7 cellular contexts compared by ENCODE assay signal in the genomic region with DNA sequence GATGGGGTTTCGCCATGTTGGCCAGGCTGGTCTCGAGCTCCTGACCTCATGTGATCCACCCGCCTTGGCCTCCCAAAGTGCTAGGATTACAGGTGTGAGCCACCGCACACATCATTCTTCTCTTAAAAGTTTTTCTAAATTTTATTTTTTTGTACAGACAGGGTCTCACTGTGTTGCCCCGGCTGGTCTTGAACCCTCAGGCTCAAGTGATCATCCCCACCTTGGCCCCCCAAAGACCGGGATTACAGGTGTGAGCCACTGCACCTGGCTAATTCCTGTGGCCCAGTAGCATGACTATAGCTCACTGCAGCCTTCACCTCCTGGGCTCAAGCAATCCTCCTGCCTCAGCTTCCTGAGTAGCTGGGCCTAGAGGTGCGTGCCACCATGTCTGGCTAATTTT. TPM values are rescaled to one million over a fixed set of nuclear protein-coding genes. Genes with fewer than 3 reads are reported as not detected.
A peak's percentile ranks its signal among the peaks of the same experiment; 100 is the strongest.
DNase-seq lines count a peak whose midpoint lies in the region; ATAC-seq and TF ChIP-seq lines count a peak whose summit lies in the region.
"Not testable (repeated sequence)": the region's sequence is repeated elsewhere in the genome, so short reads cannot be mapped to it uniquely, and the experiment has no call there.

No MANE protein-coding gene starts in this region.

- peak overlapping the region; percentile 37 for H3K27ac ChIP-seq in RWPE2 (ENCODE audit: poor library complexity, severe bottlenecking)
- H3K27ac ChIP-seq in caudate nucleus (ENCODE audit: low read depth, low read length), result peak overlapping the region; percentile 44
- peak overlapping the region in 3 of 4 donors; percentile 9 to 60 (median 53) for H3K27ac ChIP-seq in gastroesophageal sphincter
- H3K27ac ChIP-seq in left ventricle myocardium inferior (replicated peaks), result peak overlapping the region; percentile 92
- peak overlapping the region in 2 of 3 donors; percentile 35 to 36 for H3K27ac ChIP-seq in right lobe of liver
- H3K27ac ChIP-seq in gastrocnemius medialis, result peak overlapping the region; percentile 79 to 90 (median 86)
- peak overlapping the region; percentile 50 for H3K27ac ChIP-seq in temporal lobe (ENCODE audit: low read depth, low read length)

- in situ Hi-C loops in gastrocnemius medialis (cut with MboI; ENCODE audit: low sequenced_read_pairs in 4 of 4), result not testable (repeated sequence)

- intact Hi-C loops in left ventricle myocardium inferior (cut with micrococcal nuclease); right lobe of liver (cut with DNase I): not testable (repeated sequence)
- intact Hi-C loops in gastrocnemius medialis (cut with DNase I; ENCODE audit: low total_unique reads), result loop anchor here (5.0 kb wide), 1 partner anchor 38 kb away; no protein-coding TSS in a partner anchor

- H3K4me1 ChIP-seq in RWPE2 (ENCODE audit: insufficient read depth, poor library complexity, severe bottlenecking) (peaks cover 10% of the 10 kb centered on the region), gastroesophageal sphincter (peaks cover 0 to 65% (median 26%) of the 10 kb centered on the region in 3 donors), left ventricle myocardium inferior (peaks cover 89% of the 10 kb centered on the region), right lobe of liver (peaks cover 0 to 28% (median 5%) of the 10 kb centered on the region in 4 donors), gastrocnemius medialis (peaks cover 68 to 74% of the 10 kb centered on the region in 2 donors)

- H3K9me3 ChIP-seq in RWPE2 (ENCODE audit: severe bottlenecking); gastroesophageal sphincter; left ventricle myocardium inferior (replicated peaks); right lobe of liver; gastrocnemius medialis: not testable (repeated sequence)

- not testable (repeated sequence) for TF ChIP-seq CTCF in RWPE2 (IDR thresholded peaks at IDR 0.05; ENCODE audit: poor library complexity, severe bottlenecking); gastroesophageal sphincter (IDR thresholded peaks at IDR 0.05); left ventricle myocardium inferior (IDR thresholded peaks at IDR 0.05; ENCODE audit: borderline replicate concordance); right lobe of liver (IDR thresholded peaks at IDR 0.05); gastrocnemius medialis (IDR thresholded peaks at IDR 0.05 in 4 of 5, conservative IDR thresholded peaks at IDR 0.05 in 1 of 5)

- not testable (repeated sequence) for H3K27me3 ChIP-seq in RWPE2 (ENCODE audit: insufficient read depth, poor library complexity, severe bottlenecking); gastroesophageal sphincter; left ventricle myocardium inferior (ENCODE audit: low read depth); right lobe of liver; gastrocnemius medialis

- not testable (repeated sequence) for H3K4me3 ChIP-seq in RWPE2 (ENCODE audit: severe bottlenecking); gastroesophageal sphincter; left ventricle myocardium inferior; right lobe of liver; gastrocnemius medialis

- not testable (repeated sequence) for TF ChIP-seq POLR2A in gastroesophageal sphincter (IDR thresholded peaks at IDR 0.05); right lobe of liver (IDR thresholded peaks at IDR 0.05); gastrocnemius medialis (IDR thresholded peaks at IDR 0.05)

- H3K36me3 ChIP-seq in RWPE2 (ENCODE audit: low read depth) (peaks cover 29% of the 10 kb centered on the region), gastroesophageal sphincter (peaks cover 0 to 32% of the 10 kb centered on the region in 2 donors)
- H3K36me3 ChIP-seq in left ventricle myocardium inferior, right lobe of liver, gastrocnemius medialis: not testable (repeated sequence)

- WGBS in gastroesophageal sphincter (ENCODE audit: low coverage in 1 of 2), 2 donors, result 96 to 100% methylated on average over 6 to 7 of the region's 7 CpGs
- 91% methylated on average over 5 of the region's 7 CpGs for WGBS in right lobe of liver (ENCODE audit: insufficient coverage, low coverage, low lambda C conversion rate, missing lambda C conversion rate)

- not testable (repeated sequence) for ATAC-seq in RWPE2 (ENCODE audit: low read depth); gastroesophageal sphincter; right lobe of liver; gastrocnemius medialis

- not testable (repeated sequence) for TF ChIP-seq EP300 in gastroesophageal sphincter (IDR thresholded peaks at IDR 0.05)

- DNase-seq in RWPE2 (ENCODE audit: low spot score); caudate nucleus (lab: John Stamatoyannopoulos, UW); left ventricle myocardium inferior; right lobe of liver; gastrocnemius medialis: not testable (repeated sequence)

RNA-seq across cellular contexts. Expression of gene PLOD1, which starts 5.3 kb away (rescaled TPM):
- total RNA-seq in gastroesophageal sphincter (100 to 1,000 TPM in 1 of 4 donors, 10 to 100 TPM in 3; 66.5 to 125 (median 70.1) TPM), left ventricle myocardium inferior (61.6 TPM), right lobe of liver (100 to 1,000 TPM in 2 of 6 experiments, 10 to 100 TPM in 4; 70.2 to 119 (median 93.8) TPM), gastrocnemius medialis (10 to 100 TPM; 23.9 to 66.5 (median 54.8) TPM), temporal lobe (18.7 TPM)

RNA-seq across cellular contexts. Expression of gene KIAA2013, which starts 13.6 kb away (rescaled TPM):
- total RNA-seq in gastroesophageal sphincter (100 to 1,000 TPM in 1 of 4 donors, 10 to 100 TPM in 3; 70.8 to 128 (median 83.8) TPM), left ventricle myocardium inferior (40.9 TPM), right lobe of liver (10 to 100 TPM; 33.5 to 75.1 (median 43.0) TPM), gastrocnemius medialis (100 to 1,000 TPM in 1 of 4 donors, 10 to 100 TPM in 3; 71.0 to 126 (median 85.1) TPM), temporal lobe (12.8 TPM)

RNA-seq across cellular contexts. Expression of gene MFN2, which starts 40.5 kb away (rescaled TPM):
- 100 to 1,000 TPM; 117 to 236 (median 186) TPM for total RNA-seq in gastroesophageal sphincter
- 663 TPM for total RNA-seq in left ventricle myocardium inferior
- total RNA-seq in right lobe of liver, result 10 to 100 TPM; 46.2 to 64.0 (median 61.7) TPM
- 100 to 1,000 TPM; 176 to 282 (median 217) TPM for total RNA-seq in gastrocnemius medialis
- total RNA-seq in temporal lobe, result 39.8 TPM

Comparison
In these comparisons a context has a peak if more than half of its experiments do, and no peak if none do; other contexts are left out.
1. H3K27ac ChIP-seq: peak in every context shown above with its lines; median percentile 92 in left ventricle myocardium inferior; 86 in gastrocnemius medialis; 53 in gastroesophageal sphincter; 50 in temporal lobe; 44 in caudate nucleus; 37 in RWPE2; 36 in right lobe of liver.